Comparison of ENCODE assay signal across 1 cellular context in the genomic region with DNA sequence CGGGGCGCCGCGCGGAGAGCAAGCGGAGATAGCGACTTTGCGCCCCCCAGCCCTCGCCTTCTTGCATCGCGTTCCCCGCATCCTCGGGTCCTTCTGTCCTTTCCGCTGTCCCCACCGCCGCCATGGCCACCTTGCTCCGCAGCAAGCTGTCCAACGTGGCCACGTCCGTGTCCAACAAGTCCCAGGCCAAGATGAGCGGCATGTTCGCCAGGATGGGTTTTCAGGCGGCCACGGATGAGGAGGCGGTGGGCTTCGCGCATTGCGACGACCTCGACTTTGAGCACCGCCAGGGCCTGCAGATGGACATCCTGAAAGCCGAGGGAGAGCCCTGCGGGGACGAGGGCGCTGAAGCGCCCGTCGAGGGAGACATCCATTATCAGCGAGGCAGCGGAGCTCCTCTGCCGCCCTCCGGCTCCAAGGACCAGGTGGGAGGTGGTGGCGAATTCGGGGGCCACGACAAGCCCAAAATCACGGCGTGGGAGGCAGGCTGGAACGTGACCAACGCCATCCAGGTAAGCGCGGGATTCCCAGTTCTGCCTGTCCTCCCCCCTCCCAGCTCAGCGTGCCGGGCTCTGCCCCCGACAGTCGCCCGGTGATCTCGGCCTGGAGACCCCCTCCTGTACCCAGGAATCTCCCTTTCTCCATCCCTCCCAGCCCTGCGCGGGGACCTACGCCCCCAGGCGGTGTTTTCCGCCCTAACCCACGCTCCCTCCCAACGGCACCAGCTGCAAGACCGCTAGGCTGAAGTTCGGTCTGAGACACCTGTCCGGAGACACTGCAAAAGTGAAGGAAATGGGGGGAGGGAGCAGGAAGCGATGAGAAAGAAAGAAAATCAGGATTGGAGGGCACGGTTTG.
A peak's percentile ranks its signal among the peaks of the same experiment; 100 is the strongest.
TF ChIP-seq lines count a peak whose summit lies in the region.

No MANE protein-coding gene starts in this region.

TF ChIP-seq in GM12878, 131 proteins besides CTCF, POLR2A, EP300 and RAD21:
- TF ChIP-seq JUND (IDR thresholded peaks at IDR 0.05; ENCODE audit: low read depth, low read length) (no peak), RUNX3 (IDR thresholded peaks at IDR 0.05; ENCODE audit: low read length) (0 out of 2 replicates have a peak, but pooled peaks have one; percentile 2), POU2F2 (IDR thresholded peaks at IDR 0.05; ENCODE audit: borderline replicate concordance, low read depth, low read length) (no peak)
